In genomic region chr2:218897394-218898108, GRCh38 we compare ENCODE assay signal across 9 cellular contexts. TPM values are rescaled to one million over a fixed set of nuclear protein-coding genes. Genes with fewer than 3 reads are reported as not detected.
DNase-seq lines count a peak whose midpoint lies in the region; ATAC-seq and TF ChIP-seq lines count a peak whose summit lies in the region.
"Had no signal": no experiment of that assay in that cellular context is flagged by ENCODE, and none has a peak within 500 bp of the region (broad histone marks: within the 10 kb centered on the region; RNA-seq: fewer than 3 reads in every experiment).

No MANE protein-coding gene starts in this region.

- DNase-seq in activated gamma-delta T cell treated with Interleukin-2 at 50 U/mL for 16 hours, result peak; percentile 38
- no peak for DNase-seq in activated gamma-delta T cell (lab: John Stamatoyannopoulos, UW)
- DNase-seq in NCI-H226, result peak; percentile 19
- peak; percentile 70 for DNase-seq in endodermal cell
- DNase-seq in stimulated activated naive CD8-positive, alpha-beta T cell treated with anti-CD3 and anti-CD28 coated beads, Interleukin-15, Interleukin-2, amounts not matched to agents 100 U/mL and 50 U/mL, for 24 hours, result peak; percentile 42
- DNase-seq in NCI-H2029 treated with DMSO at 0.1 percent for 48 hours (lab: John Stamatoyannopoulos, UW), result no peak
- no peak for DNase-seq in mesenteric fat pad (ENCODE audit: low spot score)
- no peak for DNase-seq in activated CD4-positive, alpha-beta T cell treated with anti-CD3 and anti-CD28 coated beads for 4 hours
- DNase-seq: HFFc6 had no signal

- TF ChIP-seq CTCF in endodermal cell (conservative IDR thresholded peaks at IDR 0.05), result no peak

- no peaks in the 10 kb centered on the region for H3K36me3 ChIP-seq in endodermal cell (ENCODE audit: control insufficient read depth, insufficient read depth, low read length)

- 8 to 9% methylated on average over 5 to 33 of the region's 34 CpGs for WGBS in endodermal cell (ENCODE audit: insufficient coverage in 1 of 2, insufficient read length in 1 of 2), 2 experiments

- peaks cover 3% of the 10 kb centered on the region for H3K9me3 Mint-ChIP-seq in endodermal cell
- H3K9me3 Mint-ChIP-seq: HFFc6 had no signal

- peaks cover 5% of the 10 kb centered on the region for H3K4me1 Mint-ChIP-seq in endodermal cell

- no peaks in the 10 kb centered on the region for H3K36me3 Mint-ChIP-seq in endodermal cell (ENCODE audit: low read depth)

- H3K4me3 ChIP-seq in endodermal cell (ENCODE audit: low read length), result no peak overlapping the region

- H3K4me3 Mint-ChIP-seq in endodermal cell, result no peak overlapping the region

- H3K27ac ChIP-seq in endodermal cell (ENCODE audit: low read depth, low read length), result no peak overlapping the region

- peaks cover 96% of the 10 kb centered on the region for H3K27me3 Mint-ChIP-seq in endodermal cell (ENCODE audit: insufficient read depth)

- no peak overlapping the region for H3K27ac Mint-ChIP-seq in endodermal cell
- H3K27ac Mint-ChIP-seq: HFFc6 had no signal

- peaks cover 8% of the 10 kb centered on the region for H3K9me3 ChIP-seq in endodermal cell (ENCODE audit: control insufficient read depth, low read length)

- no peak for ATAC-seq in stimulated activated naive CD8-positive, alpha-beta T cell treated with anti-CD3 and anti-CD28 coated beads, Interleukin-15, Interleukin-2, amounts not matched to agents 100 U/mL and 50 U/mL, for 24 hours

- H3K4me1 ChIP-seq in endodermal cell (ENCODE audit: control insufficient read depth, insufficient read depth, low read length), result no peaks in the 10 kb centered on the region

- no peak overlapping the region for H3K9ac ChIP-seq in endodermal cell (ENCODE audit: extremely low read depth, low read length, poor library complexity, severe bottlenecking)

- H3K27me3 ChIP-seq in endodermal cell (ENCODE audit: control insufficient read depth, insufficient read depth, low read length, poor library complexity, severe bottlenecking), result peaks cover 100% of the 10 kb centered on the region

RNA-seq across cellular contexts. Expression of gene WNT10A, which starts 16.9 kb away (rescaled TPM):
- total RNA-seq in endodermal cell, result not detected
- polyA plus RNA-seq in endodermal cell (2013, experiment 1 of 2), result 0.89 TPM
- 0.58 TPM for polyA plus RNA-seq in endodermal cell (2013, experiment 2 of 2)
- not detected for total RNA-seq in mesenteric fat pad
- total RNA-seq: HFFc6 had no signal

RNA-seq across cellular contexts. Expression of gene WNT6, which starts 37.9 kb away (rescaled TPM):
- total RNA-seq in endodermal cell, result not detected
- not detected for polyA plus RNA-seq in endodermal cell (2013, experiment 1 of 2)
- 0.21 TPM for polyA plus RNA-seq in endodermal cell (2013, experiment 2 of 2)
- 0.90 TPM for total RNA-seq in mesenteric fat pad
- total RNA-seq: HFFc6 had no signal

Comparison
In these comparisons a context has a peak if more than half of its experiments do, and no peak if none do; other contexts are left out.
1. DNase-seq: peak in activated gamma-delta T cell treated with Interleukin-2 at 50 U/mL for 16 hours (single experiment), NCI-H226 (single experiment), endodermal cell (single experiment) and stimulated activated naive CD8-positive, alpha-beta T cell treated with anti-CD3 and anti-CD28 coated beads, Interleukin-15, Interleukin-2, amounts not matched to agents 100 U/mL and 50 U/mL, for 24 hours (single experiment); none in activated gamma-delta T cell (single experiment), NCI-H2029 treated with DMSO at 0.1 percent for 48 hours (single experiment), mesenteric fat pad (single experiment) and activated CD4-positive, alpha-beta T cell treated with anti-CD3 and anti-CD28 coated beads for 4 hours (0 of 2).